ENCODE assay signal across 1 cellular context in genomic region chr3:186630950-186631624, GRCh38.
A peak's percentile ranks its signal among the peaks of the same experiment; 100 is the strongest.
TF ChIP-seq lines count a peak whose summit lies in the region.

No MANE protein-coding gene starts in this region.

TF ChIP-seq in HepG2, 621 proteins besides CTCF, POLR2A, EP300 and RAD21 (continued from another document and continues in another):
- TF ChIP-seq, protein P1, sequence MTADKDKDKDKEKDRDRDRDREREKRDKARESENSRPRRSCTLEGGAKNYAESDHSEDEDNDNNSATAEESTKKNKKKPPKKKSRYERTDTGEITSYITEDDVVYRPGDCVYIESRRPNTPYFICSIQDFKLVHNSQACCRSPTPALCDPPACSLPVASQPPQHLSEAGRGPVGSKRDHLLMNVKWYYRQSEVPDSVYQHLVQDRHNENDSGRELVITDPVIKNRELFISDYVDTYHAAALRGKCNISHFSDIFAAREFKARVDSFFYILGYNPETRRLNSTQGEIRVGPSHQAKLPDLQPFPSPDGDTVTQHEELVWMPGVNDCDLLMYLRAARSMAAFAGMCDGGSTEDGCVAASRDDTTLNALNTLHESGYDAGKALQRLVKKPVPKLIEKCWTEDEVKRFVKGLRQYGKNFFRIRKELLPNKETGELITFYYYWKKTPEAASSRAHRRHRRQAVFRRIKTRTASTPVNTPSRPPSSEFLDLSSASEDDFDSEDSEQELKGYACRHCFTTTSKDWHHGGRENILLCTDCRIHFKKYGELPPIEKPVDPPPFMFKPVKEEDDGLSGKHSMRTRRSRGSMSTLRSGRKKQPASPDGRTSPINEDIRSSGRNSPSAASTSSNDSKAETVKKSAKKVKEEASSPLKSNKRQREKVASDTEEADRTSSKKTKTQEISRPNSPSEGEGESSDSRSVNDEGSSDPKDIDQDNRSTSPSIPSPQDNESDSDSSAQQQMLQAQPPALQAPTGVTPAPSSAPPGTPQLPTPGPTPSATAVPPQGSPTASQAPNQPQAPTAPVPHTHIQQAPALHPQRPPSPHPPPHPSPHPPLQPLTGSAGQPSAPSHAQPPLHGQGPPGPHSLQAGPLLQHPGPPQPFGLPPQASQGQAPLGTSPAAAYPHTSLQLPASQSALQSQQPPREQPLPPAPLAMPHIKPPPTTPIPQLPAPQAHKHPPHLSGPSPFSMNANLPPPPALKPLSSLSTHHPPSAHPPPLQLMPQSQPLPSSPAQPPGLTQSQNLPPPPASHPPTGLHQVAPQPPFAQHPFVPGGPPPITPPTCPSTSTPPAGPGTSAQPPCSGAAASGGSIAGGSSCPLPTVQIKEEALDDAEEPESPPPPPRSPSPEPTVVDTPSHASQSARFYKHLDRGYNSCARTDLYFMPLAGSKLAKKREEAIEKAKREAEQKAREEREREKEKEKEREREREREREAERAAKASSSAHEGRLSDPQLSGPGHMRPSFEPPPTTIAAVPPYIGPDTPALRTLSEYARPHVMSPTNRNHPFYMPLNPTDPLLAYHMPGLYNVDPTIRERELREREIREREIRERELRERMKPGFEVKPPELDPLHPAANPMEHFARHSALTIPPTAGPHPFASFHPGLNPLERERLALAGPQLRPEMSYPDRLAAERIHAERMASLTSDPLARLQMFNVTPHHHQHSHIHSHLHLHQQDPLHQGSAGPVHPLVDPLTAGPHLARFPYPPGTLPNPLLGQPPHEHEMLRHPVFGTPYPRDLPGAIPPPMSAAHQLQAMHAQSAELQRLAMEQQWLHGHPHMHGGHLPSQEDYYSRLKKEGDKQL (CRISPR knock-in tag; IDR thresholded peaks at IDR 0.05; ENCODE audit: low read depth) = peak; percentile 54; the same call in 1 of the 2 replicates
- peak; percentile 59; the same call in 1 of the 2 replicates for TF ChIP-seq ZNF782 (CRISPR knock-in tag; IDR thresholded peaks at IDR 0.05; ENCODE audit: borderline replicate concordance)
- 0 out of 2 replicates have a peak, but pooled peaks have one; percentile 58 for TF ChIP-seq ZNF703 (CRISPR knock-in tag; IDR thresholded peaks at IDR 0.05; ENCODE audit: borderline replicate concordance)
- TF ChIP-seq RBFOX2 (IDR thresholded peaks at IDR 0.05; ENCODE audit: low read depth, low read length) = no peak
- TF ChIP-seq ZNF430 (CRISPR knock-in tag; IDR thresholded peaks at IDR 0.05) = 0 out of 2 replicates have a peak, but pooled peaks have one; percentile 10
- TF ChIP-seq JUN (CRISPR knock-in tag; IDR thresholded peaks at IDR 0.05) = 0 out of 2 replicates have a peak, but pooled peaks have one; percentile 25
- peak; percentile 56; the same call in 1 of the 2 replicates for TF ChIP-seq ZNF724P (CRISPR knock-in tag; IDR thresholded peaks at IDR 0.05; ENCODE audit: borderline replicate concordance)
- no peak for TF ChIP-seq ETV6 (CRISPR knock-in tag; conservative IDR thresholded peaks at IDR 0.05)
- TF ChIP-seq, protein P2, sequence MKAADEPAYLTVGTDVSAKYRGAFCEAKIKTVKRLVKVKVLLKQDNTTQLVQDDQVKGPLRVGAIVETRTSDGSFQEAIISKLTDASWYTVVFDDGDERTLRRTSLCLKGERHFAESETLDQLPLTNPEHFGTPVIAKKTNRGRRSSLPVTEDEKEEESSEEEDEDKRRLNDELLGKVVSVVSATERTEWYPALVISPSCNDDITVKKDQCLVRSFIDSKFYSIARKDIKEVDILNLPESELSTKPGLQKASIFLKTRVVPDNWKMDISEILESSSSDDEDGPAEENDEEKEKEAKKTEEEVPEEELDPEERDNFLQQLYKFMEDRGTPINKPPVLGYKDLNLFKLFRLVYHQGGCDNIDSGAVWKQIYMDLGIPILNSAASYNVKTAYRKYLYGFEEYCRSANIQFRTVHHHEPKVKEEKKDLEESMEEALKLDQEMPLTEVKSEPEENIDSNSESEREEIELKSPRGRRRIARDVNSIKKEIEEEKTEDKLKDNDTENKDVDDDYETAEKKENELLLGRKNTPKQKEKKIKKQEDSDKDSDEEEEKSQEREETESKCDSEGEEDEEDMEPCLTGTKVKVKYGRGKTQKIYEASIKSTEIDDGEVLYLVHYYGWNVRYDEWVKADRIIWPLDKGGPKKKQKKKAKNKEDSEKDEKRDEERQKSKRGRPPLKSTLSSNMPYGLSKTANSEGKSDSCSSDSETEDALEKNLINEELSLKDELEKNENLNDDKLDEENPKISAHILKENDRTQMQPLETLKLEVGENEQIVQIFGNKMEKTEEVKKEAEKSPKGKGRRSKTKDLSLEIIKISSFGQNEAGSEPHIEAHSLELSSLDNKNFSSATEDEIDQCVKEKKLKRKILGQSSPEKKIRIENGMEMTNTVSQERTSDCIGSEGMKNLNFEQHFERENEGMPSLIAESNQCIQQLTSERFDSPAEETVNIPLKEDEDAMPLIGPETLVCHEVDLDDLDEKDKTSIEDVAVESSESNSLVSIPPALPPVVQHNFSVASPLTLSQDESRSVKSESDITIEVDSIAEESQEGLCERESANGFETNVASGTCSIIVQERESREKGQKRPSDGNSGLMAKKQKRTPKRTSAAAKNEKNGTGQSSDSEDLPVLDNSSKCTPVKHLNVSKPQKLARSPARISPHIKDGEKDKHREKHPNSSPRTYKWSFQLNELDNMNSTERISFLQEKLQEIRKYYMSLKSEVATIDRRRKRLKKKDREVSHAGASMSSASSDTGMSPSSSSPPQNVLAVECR (CRISPR knock-in tag; IDR thresholded peaks at IDR 0.05; ENCODE audit: borderline replicate concordance) = peak; percentile 55; the same call in 1 of the 2 replicates
- TF ChIP-seq ZNF644 (CRISPR knock-in tag; IDR thresholded peaks at IDR 0.05; ENCODE audit: low read depth) = peak; percentile 41; the same call in 1 of the 2 replicates
- peak; percentile 72; the same call in 1 of the 2 replicates for TF ChIP-seq SOX5 (CRISPR knock-in tag; IDR thresholded peaks at IDR 0.05; ENCODE audit: borderline replicate concordance)
- TF ChIP-seq HCFC1 (IDR thresholded peaks at IDR 0.05; ENCODE audit: low read depth, low read length) = no peak
- TF ChIP-seq, protein P3, sequence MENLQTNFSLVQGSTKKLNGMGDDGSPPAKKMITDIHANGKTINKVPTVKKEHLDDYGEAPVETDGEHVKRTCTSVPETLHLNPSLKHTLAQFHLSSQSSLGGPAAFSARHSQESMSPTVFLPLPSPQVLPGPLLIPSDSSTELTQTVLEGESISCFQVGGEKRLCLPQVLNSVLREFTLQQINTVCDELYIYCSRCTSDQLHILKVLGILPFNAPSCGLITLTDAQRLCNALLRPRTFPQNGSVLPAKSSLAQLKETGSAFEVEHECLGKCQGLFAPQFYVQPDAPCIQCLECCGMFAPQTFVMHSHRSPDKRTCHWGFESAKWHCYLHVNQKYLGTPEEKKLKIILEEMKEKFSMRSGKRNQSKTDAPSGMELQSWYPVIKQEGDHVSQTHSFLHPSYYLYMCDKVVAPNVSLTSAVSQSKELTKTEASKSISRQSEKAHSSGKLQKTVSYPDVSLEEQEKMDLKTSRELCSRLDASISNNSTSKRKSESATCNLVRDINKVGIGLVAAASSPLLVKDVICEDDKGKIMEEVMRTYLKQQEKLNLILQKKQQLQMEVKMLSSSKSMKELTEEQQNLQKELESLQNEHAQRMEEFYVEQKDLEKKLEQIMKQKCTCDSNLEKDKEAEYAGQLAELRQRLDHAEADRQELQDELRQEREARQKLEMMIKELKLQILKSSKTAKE (CRISPR knock-in tag; IDR thresholded peaks at IDR 0.05; ENCODE audit: borderline replicate concordance) = peak; percentile 82
- peak; percentile 50; the same call in 1 of the 2 replicates for TF ChIP-seq ZNF709 (CRISPR knock-in tag; IDR thresholded peaks at IDR 0.05)
- peak; percentile 88 for TF ChIP-seq HMG20A (CRISPR knock-in tag; IDR thresholded peaks at IDR 0.05; ENCODE audit: borderline replicate concordance)
- TF ChIP-seq, protein P4, sequence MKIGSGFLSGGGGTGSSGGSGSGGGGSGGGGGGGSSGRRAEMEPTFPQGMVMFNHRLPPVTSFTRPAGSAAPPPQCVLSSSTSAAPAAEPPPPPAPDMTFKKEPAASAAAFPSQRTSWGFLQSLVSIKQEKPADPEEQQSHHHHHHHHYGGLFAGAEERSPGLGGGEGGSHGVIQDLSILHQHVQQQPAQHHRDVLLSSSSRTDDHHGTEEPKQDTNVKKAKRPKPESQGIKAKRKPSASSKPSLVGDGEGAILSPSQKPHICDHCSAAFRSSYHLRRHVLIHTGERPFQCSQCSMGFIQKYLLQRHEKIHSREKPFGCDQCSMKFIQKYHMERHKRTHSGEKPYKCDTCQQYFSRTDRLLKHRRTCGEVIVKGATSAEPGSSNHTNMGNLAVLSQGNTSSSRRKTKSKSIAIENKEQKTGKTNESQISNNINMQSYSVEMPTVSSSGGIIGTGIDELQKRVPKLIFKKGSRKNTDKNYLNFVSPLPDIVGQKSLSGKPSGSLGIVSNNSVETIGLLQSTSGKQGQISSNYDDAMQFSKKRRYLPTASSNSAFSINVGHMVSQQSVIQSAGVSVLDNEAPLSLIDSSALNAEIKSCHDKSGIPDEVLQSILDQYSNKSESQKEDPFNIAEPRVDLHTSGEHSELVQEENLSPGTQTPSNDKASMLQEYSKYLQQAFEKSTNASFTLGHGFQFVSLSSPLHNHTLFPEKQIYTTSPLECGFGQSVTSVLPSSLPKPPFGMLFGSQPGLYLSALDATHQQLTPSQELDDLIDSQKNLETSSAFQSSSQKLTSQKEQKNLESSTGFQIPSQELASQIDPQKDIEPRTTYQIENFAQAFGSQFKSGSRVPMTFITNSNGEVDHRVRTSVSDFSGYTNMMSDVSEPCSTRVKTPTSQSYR (CRISPR knock-in tag; IDR thresholded peaks at IDR 0.05; ENCODE audit: borderline replicate concordance) = peak; percentile 78
- peak; percentile 61; the same call in 1 of the 2 replicates for TF ChIP-seq CBX5 (CRISPR knock-in tag; IDR thresholded peaks at IDR 0.05; ENCODE audit: borderline replicate concordance)
- TF ChIP-seq NFATC3 (CRISPR knock-in tag; IDR thresholded peaks at IDR 0.05) = 0 out of 2 replicates have a peak, but pooled peaks have one; percentile 57
- TF ChIP-seq ZNF660 (CRISPR knock-in tag; IDR thresholded peaks at IDR 0.05; ENCODE audit: borderline replicate concordance, low read depth) = no peak
- no peak for TF ChIP-seq ZMAT5 (CRISPR knock-in tag; IDR thresholded peaks at IDR 0.05; ENCODE audit: borderline replicate concordance, low read depth)
- 0 out of 2 replicates have a peak, but pooled peaks have one; percentile 19 for TF ChIP-seq ZNF33B (CRISPR knock-in tag; IDR thresholded peaks at IDR 0.05)
- TF ChIP-seq STAG1 (CRISPR knock-in tag; IDR thresholded peaks at IDR 0.05) = peak; percentile 30
- TF ChIP-seq TFE3 (CRISPR knock-in tag; IDR thresholded peaks at IDR 0.05) = peak; percentile 49; the same call in 1 of the 2 replicates
- TF ChIP-seq ZNF142 (CRISPR knock-in tag; IDR thresholded peaks at IDR 0.05) = no peak
